Comparison of ENCODE assay signal across 2 cellular contexts in genomic region chr2:65062843-65063242, GRCh38.
TF ChIP-seq lines count a peak whose summit lies in the region.

No MANE protein-coding gene starts in this region.

TF ChIP-seq in IMR-90, 13 proteins besides CTCF, POLR2A, EP300 and RAD21:
- TF ChIP-seq MAFK (IDR thresholded peaks at IDR 0.05; ENCODE audit: low read depth, low read length) = no peak
- TF ChIP-seq CEBPB (IDR thresholded peaks at IDR 0.05; ENCODE audit: low read depth, low read length) = no peak
- TF ChIP-seq ELK1 (IDR thresholded peaks at IDR 0.05; ENCODE audit: borderline replicate concordance, low read depth, low read length) = no peak
- TF ChIP-seq MXI1 (IDR thresholded peaks at IDR 0.05; ENCODE audit: borderline replicate concordance, low read depth, low read length) = no peak
- TF ChIP-seq FOS (IDR thresholded peaks at IDR 0.05; ENCODE audit: low read depth, low read length) = no peak
- TF ChIP-seq, protein P1, sequence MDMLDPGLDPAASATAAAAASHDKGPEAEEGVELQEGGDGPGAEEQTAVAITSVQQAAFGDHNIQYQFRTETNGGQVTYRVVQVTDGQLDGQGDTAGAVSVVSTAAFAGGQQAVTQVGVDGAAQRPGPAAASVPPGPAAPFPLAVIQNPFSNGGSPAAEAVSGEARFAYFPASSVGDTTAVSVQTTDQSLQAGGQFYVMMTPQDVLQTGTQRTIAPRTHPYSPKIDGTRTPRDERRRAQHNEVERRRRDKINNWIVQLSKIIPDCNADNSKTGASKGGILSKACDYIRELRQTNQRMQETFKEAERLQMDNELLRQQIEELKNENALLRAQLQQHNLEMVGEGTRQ (IDR thresholded peaks at IDR 0.05; ENCODE audit: low read depth, low read length) = no peak
- no peak for TF ChIP-seq RFX5 (IDR thresholded peaks at IDR 0.05; ENCODE audit: low read depth, low read length)
- no peak for TF ChIP-seq BHLHE40 (IDR thresholded peaks at IDR 0.05; ENCODE audit: low read depth, low read length)
- no peak for TF ChIP-seq MAZ (IDR thresholded peaks at IDR 0.05; ENCODE audit: borderline replicate concordance, low read depth, low read length)
- TF ChIP-seq NFE2L2 (IDR thresholded peaks at IDR 0.05; ENCODE audit: low read depth, low read length) = no peak
- no peak for TF ChIP-seq CHD1 (IDR thresholded peaks at IDR 0.05; ENCODE audit: low read depth, low read length)
- no peak for TF ChIP-seq SMC3 (IDR thresholded peaks at IDR 0.05; ENCODE audit: low read depth, low read length)
- TF ChIP-seq RCOR1 (IDR thresholded peaks at IDR 0.05; ENCODE audit: insufficient replicate concordance, low read length) = no peak
TF ChIP-seq in IMR-90: peak in this region for 0.

TF ChIP-seq in GM23338, 12 proteins besides CTCF, POLR2A, EP300 and RAD21:
- TF ChIP-seq ZNF331 (CRISPR knock-in tag; IDR thresholded peaks at IDR 0.05; ENCODE audit: low read depth) = no peak
